16 cellular contexts compared by ENCODE assay signal in genomic region chr11:69746780-69747742, GRCh38. TPM values are rescaled to one million over a fixed set of nuclear protein-coding genes. Genes with fewer than 3 reads are reported as not detected.
"Had no signal": no experiment of that assay in that cellular context is flagged by ENCODE, and none has a peak within 500 bp of the region (broad histone marks: within the 10 kb centered on the region; RNA-seq: fewer than 3 reads in every experiment).

No MANE protein-coding gene starts in this region.

- H3K4me1 ChIP-seq: prostate gland had no signal

- DNase-seq: activated CD4-positive, alpha-beta T cell treated with anti-CD3 and anti-CD28 coated beads, Interleukin-2, amount 50 U/mL, for 1 hour; activated CD4-positive, CD25-positive, alpha-beta regulatory T cell; activated naive CD4-positive, alpha-beta T cell treated with anti-CD3 and anti-CD28 coated beads for 36 hours; activated T-cell treated with anti-CD3 and anti-CD28 coated beads for 4 hours; head of caudate nucleus; kidney; midbrain; naive thymus-derived CD4-positive, alpha-beta T cell; stimulated activated CD4-positive, alpha-beta T cell treated with anti-CD3 and anti-CD28 coated beads, Interleukin-15, amount 100 ng/mL, for 24 hours; stimulated activated CD4-positive, alpha-beta T cell treated with anti-CD3 and anti-CD28 coated beads, Interleukin-4, amount 100 ng/mL, for 4 hours had no signal

- H3K36me3 ChIP-seq: prostate gland had no signal

- H3K9me3 ChIP-seq: prostate gland had no signal

- ATAC-seq: activated T-helper 17 cell treated with anti-CD3 and anti-CD28 coated beads, Interleukin-2, amount 50 U/mL, for 72 hours; naive thymus-derived CD4-positive, alpha-beta T cell had no signal

- H3K27ac ChIP-seq: prostate gland had no signal

- H3K4me3 ChIP-seq: prostate gland had no signal

RNA-seq across cellular contexts. Expression of gene FGF4, which starts 28.1 kb away (rescaled TPM):
- total RNA-seq: activated CD8-positive, alpha-beta memory T cell treated with anti-CD3 and anti-CD28 coated beads for 36 hours; activated naive CD4-positive, alpha-beta T cell treated with anti-CD3 and anti-CD28 coated beads for 36 hours; activated T-helper 17 cell treated with anti-CD3 and anti-CD28 coated beads, Interleukin-2, amount 50 U/mL, for 72 hours; kidney; liver; naive thymus-derived CD4-positive, alpha-beta T cell; T-helper 2 cell treated with Interferon-gamma antibody and Interleukin-4, amounts not matched to agents 100 ng/mL and 5 ng/mL, for 36 hours had no signal
- polyA plus RNA-seq: esophagus; liver; naive thymus-derived CD4-positive, alpha-beta T cell had no signal

RNA-seq across cellular contexts. Expression of gene FGF19, which starts 43.2 kb away (rescaled TPM):
- total RNA-seq: activated CD8-positive, alpha-beta memory T cell treated with anti-CD3 and anti-CD28 coated beads for 36 hours; activated T-helper 17 cell treated with anti-CD3 and anti-CD28 coated beads, Interleukin-2, amount 50 U/mL, for 72 hours; kidney; liver; naive thymus-derived CD4-positive, alpha-beta T cell; prostate gland; T-helper 2 cell treated with Interferon-gamma antibody and Interleukin-4, amounts not matched to agents 100 ng/mL and 5 ng/mL, for 36 hours had no signal
- polyA plus RNA-seq: esophagus; naive thymus-derived CD4-positive, alpha-beta T cell had no signal
